ENCODE assay signal across 8 cellular contexts in genomic region chr10:50367732-50368131, GRCh38.
DNase-seq lines count a peak whose midpoint lies in the region; ATAC-seq lines count a peak whose summit lies in the region.

No MANE protein-coding gene starts in this region.

- no peaks in the 10 kb centered on the region for H3K27me3 ChIP-seq in HAP-1 (ENCODE audit: low read depth)

- H3K4me1 ChIP-seq in HAP-1: no peaks in the 10 kb centered on the region

- peak; percentile 14 for DNase-seq in CMK (ENCODE audit: low read depth)
- peak; percentile 34 to 37 for DNase-seq in HAP-1 (ENCODE audit: low spot score in 2 of 2)
- peak; percentile 52 for DNase-seq in amniotic epithelial cell (ENCODE audit: low read depth)
- DNase-seq in left lobe of liver (ENCODE audit: low spot score): no peak
- no peak for DNase-seq in DMS79 treated with DMSO at 0.1 percent for 48 hours (lab: John Stamatoyannopoulos, UW)
- no peak for DNase-seq in medulla oblongata (ENCODE audit: extremely low spot score)
- no peak for DNase-seq in NCI-H2107 (lab: John Stamatoyannopoulos, UW)

- ATAC-seq in left lobe of liver (peak; percentile 86), GM19395 (IDR thresholded peaks at IDR 0.05; ENCODE audit: unreplicated experiment) (no peak)

- in situ Hi-C loops in HAP-1 (cut with MboI; ENCODE audit: low sequenced_read_pairs): no loop called here

- no peaks in the 10 kb centered on the region for H3K36me3 ChIP-seq in HAP-1 (replicated peaks)

- no peaks in the 10 kb centered on the region for H3K9me3 ChIP-seq in HAP-1

- H3K4me3 ChIP-seq in HAP-1: no peak overlapping the region

Comparison
In these comparisons a context has a peak if more than half of its experiments do, and no peak if none do; other contexts are left out.
1. DNase-seq: peak in CMK (single experiment), HAP-1 (2 of 2) and amniotic epithelial cell (single experiment); none in left lobe of liver (single experiment), DMS79 treated with DMSO at 0.1 percent for 48 hours (single experiment), medulla oblongata (single experiment) and NCI-H2107 (single experiment).